2 cellular contexts compared by ENCODE assay signal in genomic region chr15:92682772-92683510, GRCh38.
TF ChIP-seq lines count a peak whose summit lies in the region.

No MANE protein-coding gene starts in this region.

TF ChIP-seq in HEK293, 187 proteins besides CTCF, POLR2A, EP300 and RAD21 (continued from another document):
- TF ChIP-seq ZFHX2 (tag by site-specific recombination; conservative IDR thresholded peaks at IDR 0.05), result peak; percentile 34
- peak; percentile 64 for TF ChIP-seq EGR2 (tag by site-specific recombination; IDR thresholded peaks at IDR 0.05; ENCODE audit: low read depth)
- no peak for TF ChIP-seq MEIS1 (CRISPR knock-in tag; IDR thresholded peaks at IDR 0.05; ENCODE audit: borderline replicate concordance)
TF ChIP-seq in HEK293: peak in this region for 2.

TF ChIP-seq in H1, 55 proteins besides CTCF, POLR2A, EP300 and RAD21:
- no peak for TF ChIP-seq BCL11A (IDR thresholded peaks at IDR 0.05; ENCODE audit: low read depth in 2 of 2, low read length in 2 of 2)
- no peak for TF ChIP-seq FOSL1 (IDR thresholded peaks at IDR 0.05; ENCODE audit: insufficient read depth, low read depth, low read length)
- TF ChIP-seq BRCA1 (IDR thresholded peaks at IDR 0.05; ENCODE audit: low read depth, low read length), result no peak
- TF ChIP-seq ATF2 (IDR thresholded peaks at IDR 0.05; ENCODE audit: low read length), result no peak
